In the genomic region with DNA sequence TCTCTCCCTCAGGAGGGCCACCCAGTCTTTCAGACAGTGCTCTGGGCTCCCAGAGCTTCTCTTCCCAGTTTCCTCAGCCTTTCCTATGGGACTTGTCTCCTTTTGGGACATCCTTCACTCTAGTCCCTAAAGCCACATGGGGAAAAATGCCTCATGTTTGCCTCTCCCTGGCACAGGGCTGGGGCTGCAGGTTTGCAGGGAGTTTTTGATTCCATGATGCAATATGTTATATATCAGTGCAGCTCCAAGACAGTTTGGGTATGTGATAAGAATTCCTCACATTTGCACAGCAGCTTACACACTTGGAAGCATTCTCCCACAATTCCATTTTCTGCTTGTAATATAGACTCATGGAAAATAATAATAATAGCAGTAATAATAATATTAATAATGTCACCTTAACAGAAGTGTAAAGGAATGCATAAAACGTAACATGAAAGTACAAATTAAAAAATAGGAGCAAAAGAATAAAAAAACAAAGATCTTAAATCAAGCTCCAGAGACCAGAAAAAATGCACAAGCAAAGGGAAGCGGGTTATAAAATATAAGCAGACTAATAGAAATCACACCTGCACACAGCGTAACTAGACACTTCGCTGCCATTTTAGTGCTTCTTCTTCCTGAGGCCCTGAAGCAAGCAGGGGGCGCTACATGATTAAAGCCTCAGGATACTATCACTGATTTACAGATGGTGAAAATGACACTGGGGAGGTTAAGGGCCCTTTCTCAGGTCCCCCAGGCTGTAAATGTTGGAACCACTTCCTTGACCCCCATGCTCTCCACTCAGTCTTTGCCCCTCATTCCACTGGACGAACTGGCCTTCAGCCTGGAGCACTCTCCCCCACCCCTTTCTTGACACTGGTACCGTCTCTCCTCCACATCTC, we compare ENCODE assay signal across 11 cellular contexts.
DNase-seq lines count a peak whose midpoint lies in the region; TF ChIP-seq lines count a peak whose summit lies in the region.
"Had no signal": no experiment of that assay in that cellular context is flagged by ENCODE, and none has a peak within 500 bp of the region (broad histone marks: within the 10 kb centered on the region; RNA-seq: fewer than 3 reads in every experiment).

No MANE protein-coding gene starts in this region.

- H3K27ac Mint-ChIP-seq in chondrocyte (ENCODE audit: unreplicated experiment): peak overlapping the region; percentile 56
- H3K27ac Mint-ChIP-seq: activated naive CD4-positive, alpha-beta T cell treated with anti-CD3 and anti-CD28 coated beads, Interleukin-2, amount 50 U/mL, for 24 hours had no signal

- peak; percentile 74 for TF ChIP-seq CTCF in chondrocyte (IDR thresholded peaks at IDR 0.05)

- no peak overlapping the region for H4K91ac ChIP-seq in neuronal stem cell (ENCODE audit: low read depth, low read length, poor library complexity)

- peak; percentile 47 for DNase-seq in EH (ENCODE audit: low read depth)
- peak; percentile 49 for DNase-seq in NAMALWA (ENCODE audit: low spot score)
- no peak for DNase-seq in chondrocyte (ENCODE audit: low spot score)
- DNase-seq in neuronal stem cell (ENCODE audit: low spot score): no peak
- DNase-seq in DMS153 treated with DMSO at 0.1 percent for 48 hours (lab: John Stamatoyannopoulos, UW; ENCODE audit: unreplicated experiment): no peak
- no peak for DNase-seq in SIG-M5 (lab: John Stamatoyannopoulos, UW)
- no peak for DNase-seq in mucosa of gallbladder (ENCODE audit: low spot score)
- DNase-seq in amygdala (lab: John Stamatoyannopoulos, UW): no peak
- DNase-seq: NCI-H2081 had no signal

- no peak overlapping the region for H3K14ac ChIP-seq in neuronal stem cell (ENCODE audit: low read length)

- H3K23ac ChIP-seq in neuronal stem cell (ENCODE audit: low read depth, low read length, poor library complexity): no peak overlapping the region

- no peak overlapping the region for H2BK15ac ChIP-seq in neuronal stem cell (ENCODE audit: low read length)

- H3K27me3 ChIP-seq in neuronal stem cell (ENCODE audit: control insufficient read depth in 3 of 3, insufficient read depth in 3 of 3, low read depth in 1 of 3, low read length in 3 of 3): no peaks in the 10 kb centered on the region
- H3K27me3 ChIP-seq: neutrophil had no signal

- H2BK120ac ChIP-seq in neuronal stem cell (ENCODE audit: low read depth, low read length): no peak overlapping the region

- no peak overlapping the region for H3K4ac ChIP-seq in neuronal stem cell (ENCODE audit: low read length)

- H3K9me3 ChIP-seq in neuronal stem cell (replicated peaks in 1 of 2; ENCODE audit: control insufficient read depth in 2 of 2, insufficient read depth in 1 of 2, low read depth in 1 of 2, low read length in 2 of 2): no peaks in the 10 kb centered on the region
- H3K9me3 ChIP-seq: neutrophil had no signal

- H3K9me3 Mint-ChIP-seq in chondrocyte (ENCODE audit: low read depth): no peaks in the 10 kb centered on the region
- H3K9me3 Mint-ChIP-seq: activated naive CD4-positive, alpha-beta T cell treated with anti-CD3 and anti-CD28 coated beads, Interleukin-2, amount 50 U/mL, for 24 hours had no signal

- no peaks in the 10 kb centered on the region for H3K36me3 ChIP-seq in neuronal stem cell (replicated peaks in 1 of 2; ENCODE audit: control insufficient read depth in 2 of 2, insufficient read depth in 2 of 2, low read length in 2 of 2)
- H3K36me3 ChIP-seq: neutrophil had no signal

- no peak overlapping the region for H2AK5ac ChIP-seq in neuronal stem cell (ENCODE audit: low read depth, low read length)

- H3K4me2 ChIP-seq in neuronal stem cell (ENCODE audit: insufficient read depth, low read length, poor library complexity, severe bottlenecking): no peak overlapping the region

- no peak overlapping the region for H3K4me3 Mint-ChIP-seq in chondrocyte (ENCODE audit: unreplicated experiment)
- H3K4me3 Mint-ChIP-seq: activated naive CD4-positive, alpha-beta T cell treated with anti-CD3 and anti-CD28 coated beads, Interleukin-2, amount 50 U/mL, for 24 hours had no signal

- no peaks in the 10 kb centered on the region for H3K27me3 Mint-ChIP-seq in chondrocyte (ENCODE audit: low read depth)
- H3K27me3 Mint-ChIP-seq: activated naive CD4-positive, alpha-beta T cell treated with anti-CD3 and anti-CD28 coated beads, Interleukin-2, amount 50 U/mL, for 24 hours had no signal

- peaks cover 11 to 17% of the 10 kb centered on the region in 2 donors for H3K4me1 ChIP-seq in neuronal stem cell (ENCODE audit: control insufficient read depth in 2 of 2, insufficient read depth in 1 of 2, low read depth in 1 of 2, low read length in 2 of 2)

- H3K79me1 ChIP-seq in neuronal stem cell (ENCODE audit: low read depth, low read length): no peaks in the 10 kb centered on the region

- H2BK12ac ChIP-seq in neuronal stem cell (ENCODE audit: low read length): no peak overlapping the region

- H3K18ac ChIP-seq in neuronal stem cell (ENCODE audit: low read length): no peak overlapping the region

- no CpG with 5 or more reads among the region's 7 CpGs for WGBS in neuronal stem cell (ENCODE audit: extremely low coverage in 2 of 2, insufficient read length in 2 of 2, insufficient replicate concordance in 1 of 2), 2 donors

- H3K27ac ChIP-seq in neuronal stem cell (replicated peaks; ENCODE audit: low read length): no peak overlapping the region
- H3K27ac ChIP-seq: neutrophil had no signal

- H4K8ac ChIP-seq in neuronal stem cell (ENCODE audit: low read depth, low read length): no peak overlapping the region

- no peak overlapping the region for H3K4me3 ChIP-seq in neuronal stem cell (ENCODE audit: low read length in 2 of 2)

- no peak overlapping the region for H2BK5ac ChIP-seq in neuronal stem cell (ENCODE audit: low read length)

- H2AFZ ChIP-seq in neuronal stem cell (ENCODE audit: low read length): peak overlapping the region; percentile 60

- H3K9ac ChIP-seq in neuronal stem cell (ENCODE audit: low read depth, low read length, poor library complexity): no peak overlapping the region

- peaks cover 83% of the 10 kb centered on the region for H3K4me1 Mint-ChIP-seq in chondrocyte (ENCODE audit: low read depth)
- H3K4me1 Mint-ChIP-seq: activated naive CD4-positive, alpha-beta T cell treated with anti-CD3 and anti-CD28 coated beads, Interleukin-2, amount 50 U/mL, for 24 hours had no signal

- H3K36me3 Mint-ChIP-seq in chondrocyte (ENCODE audit: low read depth): no peaks in the 10 kb centered on the region
- H3K36me3 Mint-ChIP-seq: activated naive CD4-positive, alpha-beta T cell treated with anti-CD3 and anti-CD28 coated beads, Interleukin-2, amount 50 U/mL, for 24 hours had no signal

Comparison
In these comparisons a context has a peak if more than half of its experiments do, and no peak if none do; other contexts are left out.
1. DNase-seq: peak in EH (single experiment) and NAMALWA (single experiment); none in chondrocyte (single experiment), neuronal stem cell (single experiment), DMS153 treated with DMSO at 0.1 percent for 48 hours (single experiment), SIG-M5 (single experiment), mucosa of gallbladder (single experiment) and amygdala (0 of 56).